1 cellular context compared by ENCODE assay signal in the genomic region with DNA sequence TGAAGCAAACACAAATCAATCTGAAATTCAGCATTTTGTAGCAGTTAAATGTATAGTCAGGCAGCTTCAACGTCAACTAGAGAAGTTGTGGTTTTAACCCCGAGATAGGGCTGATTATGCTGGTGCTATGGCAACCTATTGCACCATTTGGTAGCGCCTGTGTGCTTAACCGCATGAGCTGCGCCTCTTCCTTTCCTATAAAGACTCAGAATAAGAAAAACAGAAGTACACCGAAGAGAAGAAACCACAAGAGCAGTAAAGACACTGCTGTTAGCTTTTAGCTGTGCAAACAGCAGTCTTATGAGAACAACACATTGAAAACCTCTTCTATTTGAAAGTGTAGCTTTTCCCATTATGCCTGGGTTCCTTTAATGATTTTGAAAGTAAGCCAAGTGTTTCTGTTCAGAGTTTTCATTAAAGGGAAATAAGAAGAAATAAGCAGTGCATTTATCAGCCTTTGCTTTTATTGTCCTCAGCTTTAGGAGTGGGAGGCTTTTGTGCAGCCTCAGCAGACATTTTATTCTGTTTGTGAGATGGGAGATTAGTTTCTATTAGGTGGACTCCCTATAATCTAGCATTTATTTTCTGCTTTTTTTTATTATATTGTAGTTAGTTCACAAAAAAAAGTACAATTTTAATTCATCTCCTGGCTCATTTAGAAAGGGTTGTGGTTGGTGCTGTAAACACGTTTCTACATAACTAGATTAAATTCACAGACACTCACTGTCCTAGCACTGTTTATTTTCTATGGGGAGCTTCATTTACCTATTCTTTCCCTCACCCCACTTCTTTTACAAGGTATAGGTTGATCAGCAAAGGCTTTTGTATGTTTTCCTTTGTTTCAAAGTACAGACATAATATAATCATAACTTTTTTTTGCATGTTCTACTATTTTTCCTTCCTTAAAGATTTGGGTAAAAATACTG.
TF ChIP-seq lines count a peak whose summit lies in the region.

No MANE protein-coding gene starts in this region.

TF ChIP-seq in K562, 482 proteins besides CTCF, POLR2A, EP300 and RAD21 (continued from another document and continues in another):
- TF ChIP-seq ARID4B (CRISPR knock-in tag; IDR thresholded peaks at IDR 0.05) (no peak), ASH1L (IDR thresholded peaks at IDR 0.05; ENCODE audit: borderline replicate concordance, low read depth, partially characterized antibody) (no peak), SPI1 (IDR thresholded peaks at IDR 0.05; ENCODE audit: borderline replicate concordance, low read depth, low read length) (no peak), BCL6 (CRISPR knock-in tag; IDR thresholded peaks at IDR 0.05) (no peak), HOXB6 (CRISPR knock-in tag; IDR thresholded peaks at IDR 0.05; ENCODE audit: borderline replicate concordance) (no peak), NKRF (IDR thresholded peaks at IDR 0.05; ENCODE audit: borderline replicate concordance) (no peak), CBX5 (IDR thresholded peaks at IDR 0.05; ENCODE audit: borderline replicate concordance, low read depth) (no peak), BRF1 (IDR thresholded peaks at IDR 0.05; ENCODE audit: borderline replicate concordance, extremely low read depth, insufficient read length) (no peak), BACH1 (tag; IDR thresholded peaks at IDR 0.05) (peak; percentile 46; the same call in 1 of the 2 replicates), CBFA2T2 (conservative IDR thresholded peaks at IDR 0.05) (no peak), ZHX1 (conservative IDR thresholded peaks at IDR 0.05; ENCODE audit: low read length) (no peak), ARID3B (CRISPR knock-in tag; IDR thresholded peaks at IDR 0.05; ENCODE audit: borderline replicate concordance) (no peak), ZBTB8A (IDR thresholded peaks at IDR 0.05; ENCODE audit: partially characterized antibody) (no peak), ZNF324 (CRISPR knock-in tag; IDR thresholded peaks at IDR 0.05) (no peak), KHSRP (IDR thresholded peaks at IDR 0.05) (no peak), SIN3B (IDR thresholded peaks at IDR 0.05; ENCODE audit: low read depth) (no peak)
- TF ChIP-seq, protein P1, sequence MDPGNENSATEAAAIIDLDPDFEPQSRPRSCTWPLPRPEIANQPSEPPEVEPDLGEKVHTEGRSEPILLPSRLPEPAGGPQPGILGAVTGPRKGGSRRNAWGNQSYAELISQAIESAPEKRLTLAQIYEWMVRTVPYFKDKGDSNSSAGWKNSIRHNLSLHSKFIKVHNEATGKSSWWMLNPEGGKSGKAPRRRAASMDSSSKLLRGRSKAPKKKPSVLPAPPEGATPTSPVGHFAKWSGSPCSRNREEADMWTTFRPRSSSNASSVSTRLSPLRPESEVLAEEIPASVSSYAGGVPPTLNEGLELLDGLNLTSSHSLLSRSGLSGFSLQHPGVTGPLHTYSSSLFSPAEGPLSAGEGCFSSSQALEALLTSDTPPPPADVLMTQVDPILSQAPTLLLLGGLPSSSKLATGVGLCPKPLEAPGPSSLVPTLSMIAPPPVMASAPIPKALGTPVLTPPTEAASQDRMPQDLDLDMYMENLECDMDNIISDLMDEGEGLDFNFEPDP (CRISPR knock-in tag; IDR thresholded peaks at IDR 0.05): no peak
- TF ChIP-seq, protein P2, sequence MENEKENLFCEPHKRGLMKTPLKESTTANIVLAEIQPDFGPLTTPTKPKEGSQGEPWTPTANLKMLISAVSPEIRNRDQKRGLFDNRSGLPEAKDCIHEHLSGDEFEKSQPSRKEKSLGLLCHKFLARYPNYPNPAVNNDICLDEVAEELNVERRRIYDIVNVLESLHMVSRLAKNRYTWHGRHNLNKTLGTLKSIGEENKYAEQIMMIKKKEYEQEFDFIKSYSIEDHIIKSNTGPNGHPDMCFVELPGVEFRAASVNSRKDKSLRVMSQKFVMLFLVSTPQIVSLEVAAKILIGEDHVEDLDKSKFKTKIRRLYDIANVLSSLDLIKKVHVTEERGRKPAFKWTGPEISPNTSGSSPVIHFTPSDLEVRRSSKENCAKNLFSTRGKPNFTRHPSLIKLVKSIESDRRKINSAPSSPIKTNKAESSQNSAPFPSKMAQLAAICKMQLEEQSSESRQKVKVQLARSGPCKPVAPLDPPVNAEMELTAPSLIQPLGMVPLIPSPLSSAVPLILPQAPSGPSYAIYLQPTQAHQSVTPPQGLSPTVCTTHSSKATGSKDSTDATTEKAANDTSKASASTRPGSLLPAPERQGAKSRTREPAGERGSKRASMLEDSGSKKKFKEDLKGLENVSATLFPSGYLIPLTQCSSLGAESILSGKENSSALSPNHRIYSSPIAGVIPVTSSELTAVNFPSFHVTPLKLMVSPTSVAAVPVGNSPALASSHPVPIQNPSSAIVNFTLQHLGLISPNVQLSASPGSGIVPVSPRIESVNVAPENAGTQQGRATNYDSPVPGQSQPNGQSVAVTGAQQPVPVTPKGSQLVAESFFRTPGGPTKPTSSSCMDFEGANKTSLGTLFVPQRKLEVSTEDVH (IDR thresholded peaks at IDR 0.05; ENCODE audit: low read depth, partially characterized antibody): no peak
